Comparison of ENCODE assay signal across 18 cellular contexts in the genomic region with DNA sequence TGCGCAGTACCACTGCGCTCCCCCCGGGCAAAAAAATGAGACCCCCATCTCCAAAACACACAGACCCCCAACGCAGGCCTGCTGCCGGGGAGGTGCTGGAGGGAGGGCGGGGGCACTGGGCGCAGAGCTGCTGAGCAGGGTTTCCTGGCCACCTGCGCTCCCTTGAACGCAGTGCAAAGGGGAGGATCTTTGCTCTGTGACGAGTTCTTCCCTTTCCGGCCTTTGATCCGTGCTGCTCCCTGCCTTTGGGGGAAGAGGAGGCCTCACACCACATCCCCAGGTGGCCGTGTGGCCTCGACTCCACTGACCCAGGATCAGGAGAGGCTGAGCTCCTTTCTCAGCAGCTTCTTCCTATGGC. TPM values are rescaled to one million over a fixed set of nuclear protein-coding genes. Genes with fewer than 3 reads are reported as not detected.
DNase-seq lines count a peak whose midpoint lies in the region; ATAC-seq and TF ChIP-seq lines count a peak whose summit lies in the region.
"Had no signal": no experiment of that assay in that cellular context is flagged by ENCODE, and none has a peak within 500 bp of the region (broad histone marks: within the 10 kb centered on the region; RNA-seq: fewer than 3 reads in every experiment).

No MANE protein-coding gene starts in this region.

- H3K4me2 ChIP-seq in BLaER1 treated with 17β-estradiol and CSF1 and Interleukin-3, amounts not matched to agents 10 nM and 100 nM, result peak overlapping the region; percentile 62 to 98 (median 92)
- peak overlapping the region; percentile 68 for H3K4me2 ChIP-seq in DND-41 (ENCODE audit: insufficient read depth, low read length)

- peaks cover 6% of the 10 kb centered on the region for H3K4me1 Mint-ChIP-seq in activated CD4-positive, alpha-beta memory T cell treated with anti-CD3 and anti-CD28 coated beads, Interleukin-2, amount 10 ng/mL, durations not matched to agents 7 days and 5 days
- H3K4me1 Mint-ChIP-seq in naive B cell, result peaks cover 0 to 2% (median 0%) of the 10 kb centered on the region in 3 donors

- peak overlapping the region; percentile 58 for H3K4me3 Mint-ChIP-seq in activated CD4-positive, alpha-beta memory T cell treated with anti-CD3 and anti-CD28 coated beads, Interleukin-2, amount 10 ng/mL, durations not matched to agents 7 days and 5 days
- H3K4me3 Mint-ChIP-seq in naive B cell, result peak overlapping the region in 6 of 8 donors; percentile 38 to 87 (median 59)

- DNase-seq in DND-41, result peak; percentile 92
- DNase-seq in activated CD4-positive, alpha-beta memory T cell treated with anti-CD3 and anti-CD28 coated beads, Interleukin-2, amount 10 ng/mL, durations not matched to agents 7 days and 5 days, result peak; percentile 38
- no peak for DNase-seq in naive B cell
- no peak for DNase-seq in epidermal melanocyte (ENCODE audit: insufficient read length, low spot score)
- DNase-seq in NCI-H1092 treated with DMSO at 0.1 percent for 48 hours (lab: John Stamatoyannopoulos, UW), result no peak
- no peak for DNase-seq in NCI-H1436 treated with DMSO at 0.1 percent for 48 hours (lab: John Stamatoyannopoulos, UW)
- DNase-seq: immature natural killer cell, mammary epithelial cell, NCI-H187, NCI-H69, Peyer's patch had no signal

- H3K27ac Mint-ChIP-seq in activated CD4-positive, alpha-beta memory T cell treated with anti-CD3 and anti-CD28 coated beads, Interleukin-2, amount 10 ng/mL, durations not matched to agents 7 days and 5 days, result peak overlapping the region; percentile 70
- no peak overlapping the region for H3K27ac Mint-ChIP-seq in naive B cell

- H3K36me3 ChIP-seq in BLaER1 treated with 17β-estradiol and CSF1 and Interleukin-3, amounts not matched to agents 10 nM and 100 nM, result peaks cover 44 to 87% (median 77%) of the 10 kb centered on the region in 11 experiments
- H3K36me3 ChIP-seq in DND-41 (ENCODE audit: insufficient read depth, low read length), result peaks cover 90% of the 10 kb centered on the region

- peaks cover 15% of the 10 kb centered on the region for H3K79me2 ChIP-seq in DND-41 (ENCODE audit: insufficient read depth, low read length)

- H3K9me3 Mint-ChIP-seq in activated CD4-positive, alpha-beta memory T cell treated with anti-CD3 and anti-CD28 coated beads, Interleukin-2, amount 10 ng/mL, durations not matched to agents 7 days and 5 days, result no peaks in the 10 kb centered on the region
- no peaks in the 10 kb centered on the region for H3K9me3 Mint-ChIP-seq in naive B cell
- H3K9me3 Mint-ChIP-seq: immature natural killer cell had no signal

- H3K4me1 ChIP-seq in BLaER1 treated with 17β-estradiol and CSF1 and Interleukin-3, amounts not matched to agents 10 nM and 100 nM, result peaks cover 55 to 100% (median 94%) of the 10 kb centered on the region in 10 experiments
- H3K4me1 ChIP-seq in DND-41 (ENCODE audit: insufficient read depth, low read length), result peaks cover 32% of the 10 kb centered on the region
- H3K4me1 ChIP-seq: Peyer's patch had no signal

- H3K9me3 ChIP-seq in BLaER1 treated with 17β-estradiol and CSF1 and Interleukin-3, amounts not matched to agents 10 nM and 100 nM (replicated peaks in 1 of 11), result no peaks in the 10 kb centered on the region
- H3K9me3 ChIP-seq in DND-41 (ENCODE audit: insufficient read depth, low read length, severe bottlenecking), result no peaks in the 10 kb centered on the region
- H3K9me3 ChIP-seq: Peyer's patch had no signal

- POLR2A ChIA-PET in activated CD4-positive, alpha-beta memory T cell treated with anti-CD3 and anti-CD28 coated beads, Interleukin-2, amount 10 ng/mL, durations not matched to agents 7 days and 5 days (lab: Charles Lee), result interaction anchor here (0.8 to 1.4 kb wide), 2 partner anchors 12 to 69 kb away, joined by 3 to 5 read pairs; partner anchors contain the start of gene ARFGAP1

- H3K9ac ChIP-seq in BLaER1 treated with 17β-estradiol and CSF1 and Interleukin-3, amounts not matched to agents 10 nM and 100 nM, result peak overlapping the region in 10 of 11 experiments; percentile 35 to 78 (median 64); a peak in 18 of 22 replicates
- peak overlapping the region; percentile 75 for H3K9ac ChIP-seq in DND-41 (ENCODE audit: low read depth, low read length)

- CTCF ChIA-PET in activated CD4-positive, alpha-beta memory T cell treated with anti-CD3 and anti-CD28 coated beads, Interleukin-2, amount 10 ng/mL, durations not matched to agents 7 days and 5 days (lab: Charles Lee), result no interaction called here

- ATAC-seq in DND-41 (ENCODE audit: insufficient read depth, low read depth), result peak; percentile 90
- ATAC-seq in naive B cell (ENCODE audit: low read depth in 2 of 2), result no peak

- H3K36me3 Mint-ChIP-seq in activated CD4-positive, alpha-beta memory T cell treated with anti-CD3 and anti-CD28 coated beads, Interleukin-2, amount 10 ng/mL, durations not matched to agents 7 days and 5 days (ENCODE audit: low read depth), result peaks cover 8% of the 10 kb centered on the region
- H3K36me3 Mint-ChIP-seq in naive B cell, result no peaks in the 10 kb centered on the region

- H3K27me3 ChIP-seq in BLaER1 treated with 17β-estradiol and CSF1 and Interleukin-3, amounts not matched to agents 10 nM and 100 nM, result no peaks in the 10 kb centered on the region
- H3K27me3 ChIP-seq in DND-41 (ENCODE audit: insufficient read depth, low read length, poor library complexity), result no peaks in the 10 kb centered on the region
- H3K27me3 ChIP-seq: Peyer's patch had no signal

- peaks cover 30 to 100% (median 82%) of the 10 kb centered on the region in 11 experiments; a peak in 20 of 22 replicates for H4K20me1 ChIP-seq in BLaER1 treated with 17β-estradiol and CSF1 and Interleukin-3, amounts not matched to agents 10 nM and 100 nM
- H4K20me1 ChIP-seq in DND-41 (ENCODE audit: insufficient read depth, low read length), result peaks cover 20% of the 10 kb centered on the region

- no peaks in the 10 kb centered on the region for H3K27me3 Mint-ChIP-seq in activated CD4-positive, alpha-beta memory T cell treated with anti-CD3 and anti-CD28 coated beads, Interleukin-2, amount 10 ng/mL, durations not matched to agents 7 days and 5 days
- no peaks in the 10 kb centered on the region for H3K27me3 Mint-ChIP-seq in naive B cell

- H3K4me3 ChIP-seq in BLaER1 treated with 17β-estradiol and CSF1 and Interleukin-3, amounts not matched to agents 10 nM and 100 nM, result peak overlapping the region in 8 of 10 experiments; percentile 36 to 61 (median 52); a peak in 15 of 20 replicates
- H3K4me3 ChIP-seq in DND-41 (ENCODE audit: low read depth in 1 of 2, low read length in 2 of 2), result peak overlapping the region; percentile 14 to 59; a peak in 3 of 4 replicates

- peak overlapping the region; percentile 12 to 79 (median 60); a peak in 19 of 22 replicates for H3K27ac ChIP-seq in BLaER1 treated with 17β-estradiol and CSF1 and Interleukin-3, amounts not matched to agents 10 nM and 100 nM
- peak overlapping the region; percentile 93 for H3K27ac ChIP-seq in DND-41 (ENCODE audit: low read length)
- H3K27ac ChIP-seq: C4-2B had no signal

- TF ChIP-seq CTCF in DND-41 (IDR thresholded peaks at IDR 0.05; ENCODE audit: borderline replicate concordance, extremely low read depth, low read length, poor library complexity, severe bottlenecking), result no peak

- H2AFZ ChIP-seq in DND-41 (ENCODE audit: low read depth, low read length), result peak overlapping the region; percentile 57

RNA-seq across cellular contexts. Expression of gene COL20A1, which starts 8.9 kb away (rescaled TPM):
- not detected for total RNA-seq in activated CD4-positive, alpha-beta memory T cell treated with anti-CD3 and anti-CD28 coated beads, Interleukin-2, amount 10 ng/mL, durations not matched to agents 7 days and 5 days
- polyA plus RNA-seq in naive B cell (ENCODE audit: low read depth in 6 of 6), result not detected
- total RNA-seq: endothelial cell of umbilical vein, glomerular endothelial cell, mammary epithelial cell, osteoblast, Peyer's patch had no signal
- polyA plus RNA-seq: endothelial cell of umbilical vein, immature natural killer cell, mammary epithelial cell had no signal

RNA-seq across cellular contexts. Expression of gene ARFGAP1, which starts 11.4 kb away (rescaled TPM):
- total RNA-seq in activated CD4-positive, alpha-beta memory T cell treated with anti-CD3 and anti-CD28 coated beads, Interleukin-2, amount 10 ng/mL, durations not matched to agents 7 days and 5 days, result 10 to 100 TPM; 80.1 to 82.0 TPM
- polyA plus RNA-seq in naive B cell (ENCODE audit: low read depth in 6 of 6), result 10 to 100 TPM in 4 of 6 donors, 1 to 10 TPM in 2; 8.2 to 17.7 (median 11.7) TPM

RNA-seq across cellular contexts. Expression of gene NKAIN4, which starts 29.8 kb away (rescaled TPM):
- not detected for total RNA-seq in activated CD4-positive, alpha-beta memory T cell treated with anti-CD3 and anti-CD28 coated beads, Interleukin-2, amount 10 ng/mL, durations not matched to agents 7 days and 5 days
- polyA plus RNA-seq in naive B cell (ENCODE audit: low read depth in 6 of 6), result not detected
- total RNA-seq: cardiac septum, endothelial cell of umbilical vein, osteoblast, Peyer's patch had no signal
- polyA plus RNA-seq: immature natural killer cell, mammary epithelial cell had no signal

RNA-seq across cellular contexts. Expression of gene BIRC7, which starts 48.4 kb away (rescaled TPM):
- total RNA-seq in activated CD4-positive, alpha-beta memory T cell treated with anti-CD3 and anti-CD28 coated beads, Interleukin-2, amount 10 ng/mL, durations not matched to agents 7 days and 5 days, result not detected
- not detected for polyA plus RNA-seq in naive B cell (ENCODE audit: low read depth in 6 of 6)
- total RNA-seq: endothelial cell of umbilical vein, mammary epithelial cell, Peyer's patch, temporal lobe had no signal
- polyA plus RNA-seq: endothelial cell of umbilical vein, immature natural killer cell, mammary epithelial cell had no signal

Comparison
In these comparisons a context has a peak if more than half of its experiments do, and no peak if none do; other contexts are left out.
1. DNase-seq: peak in DND-41 (single experiment) and activated CD4-positive, alpha-beta memory T cell treated with anti-CD3 and anti-CD28 coated beads, Interleukin-2, amount 10 ng/mL, durations not matched to agents 7 days and 5 days (single experiment); none in naive B cell (single experiment), epidermal melanocyte (single experiment), NCI-H1092 treated with DMSO at 0.1 percent for 48 hours (single experiment) and NCI-H1436 treated with DMSO at 0.1 percent for 48 hours (single experiment).